ENCODE assay signal across 31 cellular contexts in genomic region chr2:229275506-229275905, GRCh38. TPM values are rescaled to one million over a fixed set of nuclear protein-coding genes. Genes with fewer than 3 reads are reported as not detected.
"Had no signal": no experiment of that assay in that cellular context is flagged by ENCODE, and none has a peak within 500 bp of the region (broad histone marks: within the 10 kb centered on the region; RNA-seq: fewer than 3 reads in every experiment).

No MANE protein-coding gene starts in this region.

- ATAC-seq: activated CD8-positive, alpha-beta T cell treated with anti-CD3 and anti-CD28 coated beads for 36 hours; activated naive CD8-positive, alpha-beta T cell treated with anti-CD3 and anti-CD28 coated beads, Interleukin-2, amount 50 U/mL, for 24 hours; activated T-cell treated with anti-CD3 and anti-CD28 coated beads, Interleukin-2, amount 50 U/mL, for 4 hours; activated T-helper 17 cell treated with anti-CD3 and anti-CD28 coated beads, Interleukin-2, amount 50 U/mL, for 72 hours; body of pancreas; gastroesophageal sphincter; heart right ventricle; T-helper 17 cell; WTC11 had no signal

- DNase-seq: activated CD4-positive, alpha-beta T cell treated with anti-CD3 and anti-CD28 coated beads for 1 hour; activated CD4-positive, alpha-beta T cell treated with anti-CD3 and anti-CD28 coated beads for 4 hours; activated CD4-positive, alpha-beta T cell treated with anti-CD3 and anti-CD28 coated beads, Interleukin-2, amount 50 U/mL, for 1 hour; activated CD4-positive, alpha-beta T cell treated with anti-CD3 and anti-CD28 coated beads, Interleukin-2, amount 50 U/mL, for 48 hours; activated CD8-positive, alpha-beta memory T cell treated with anti-CD3 and anti-CD28 coated beads for 24 hours; activated CD8-positive, alpha-beta T cell treated with anti-CD3 and anti-CD28 coated beads for 36 hours; activated effector memory CD4-positive, alpha-beta T cell treated with Interleukin-2 at 50 U/mL for 16 hours; activated naive CD4-positive, alpha-beta T cell treated with anti-CD3 and anti-CD28 coated beads for 36 hours; activated naive CD8-positive, alpha-beta T cell treated with anti-CD3 and anti-CD28 coated beads for 36 hours; activated naive CD8-positive, alpha-beta T cell treated with anti-CD3 and anti-CD28 coated beads, Interleukin-2, amount 50 U/mL, for 24 hours; activated T-cell treated with anti-CD3 and anti-CD28 coated beads, Interleukin-2, amount 50 U/mL, for 4 hours; adrenal gland; aorta; body of pancreas; central memory CD4-positive, alpha-beta T cell; cerebellar nuclear complex; colonic mucosa; effector CD8-positive, alpha-beta T cell; esophagus squamous epithelium; foreskin melanocyte; heart right ventricle; T-helper 1 cell; T-helper 17 cell; T1000 had no signal

- H3K4me3 ChIP-seq: adrenal gland, body of pancreas, cardiac muscle cell, colonic mucosa, esophagus squamous epithelium, gastroesophageal sphincter, heart right ventricle had no signal

- H3K27ac ChIP-seq: adrenal gland, body of pancreas, cardiac muscle cell, colonic mucosa, epithelial cell of prostate, esophagus squamous epithelium, gastroesophageal sphincter, heart right ventricle, VCaP had no signal

- H3K27me3 ChIP-seq: adrenal gland, body of pancreas, colonic mucosa had no signal

- H3K36me3 ChIP-seq: adrenal gland, cardiac muscle cell, colonic mucosa, esophagus squamous epithelium, gastroesophageal sphincter, heart right ventricle had no signal

- H3K9me3 ChIP-seq: adrenal gland, body of pancreas, colonic mucosa, esophagus squamous epithelium, gastroesophageal sphincter, heart right ventricle had no signal

RNA-seq across cellular contexts. Expression of gene PID1, which starts 4.4 kb away (rescaled TPM):
- total RNA-seq: activated CD8-positive, alpha-beta T cell treated with anti-CD3 and anti-CD28 coated beads for 36 hours; activated naive CD4-positive, alpha-beta T cell treated with anti-CD3 and anti-CD28 coated beads for 36 hours; activated naive CD8-positive, alpha-beta T cell treated with anti-CD3 and anti-CD28 coated beads for 36 hours; activated T-helper 17 cell treated with anti-CD3 and anti-CD28 coated beads, Interleukin-2, amount 50 U/mL, for 72 hours; endothelial cell of umbilical vein had no signal
- polyA plus RNA-seq: endothelial cell of umbilical vein had no signal
